19 cellular contexts compared by ENCODE assay signal in genomic region chr1:234647245-234647644, GRCh38. TPM values are rescaled to one million over a fixed set of nuclear protein-coding genes. Genes with fewer than 3 reads are reported as not detected.
A peak's percentile ranks its signal among the peaks of the same experiment; 100 is the strongest.
DNase-seq lines count a peak whose midpoint lies in the region; ATAC-seq and TF ChIP-seq lines count a peak whose summit lies in the region.
"Had no signal": no experiment of that assay in that cellular context is flagged by ENCODE, and none has a peak within 500 bp of the region (broad histone marks: within the 10 kb centered on the region; RNA-seq: fewer than 3 reads in every experiment).

No MANE protein-coding gene starts in this region.

- H3K27ac Mint-ChIP-seq in GM23338: no peak overlapping the region

- no peaks in the 10 kb centered on the region for H3F3A ChIP-seq in GM23338 (replicated peaks; ENCODE audit: low read depth)

- H3K4me2 ChIP-seq in GM23338: no peak overlapping the region

- no peak overlapping the region for H3K4me3 Mint-ChIP-seq in GM23338
- H3K4me3 Mint-ChIP-seq: nephron had no signal

- no peaks in the 10 kb centered on the region for H3K4me1 ChIP-seq in GM23338 (ENCODE audit: insufficient read depth)
- H3K4me1 ChIP-seq in colonic mucosa: peaks cover 6% of the 10 kb centered on the region
- H3K4me1 ChIP-seq: prostate gland, testis had no signal

- H3K9me2 ChIP-seq in GM23338 (ENCODE audit: insufficient read depth): 0 out of 2 replicates have a peak, but pooled peaks cover 4% of the 10 kb centered on the region

- no peaks in the 10 kb centered on the region for H3K79me2 ChIP-seq in GM23338 (replicated peaks; ENCODE audit: insufficient read depth)

- no peaks in the 10 kb centered on the region; the same call in 2 of the 3 replicates for H3K4me1 Mint-ChIP-seq in GM23338

- H3K36me3 ChIP-seq in GM23338 (ENCODE audit: insufficient read depth): peaks cover 3% of the 10 kb centered on the region; the same call in 1 of the 2 replicates
- H3K36me3 ChIP-seq in colonic mucosa: no peaks in the 10 kb centered on the region
- H3K36me3 ChIP-seq: heart right ventricle, prostate gland had no signal

- no peaks in the 10 kb centered on the region for H4K20me1 ChIP-seq in GM23338 (replicated peaks; ENCODE audit: insufficient read depth)

- H2AFZ ChIP-seq in GM23338: peak overlapping the region; percentile 47; the same call in 1 of the 2 replicates

- DNase-seq in GM23338 (ENCODE audit: low spot score) (no peak), NCI-H1417 treated with DMSO at 0.1 percent for 48 hours (lab: John Stamatoyannopoulos, UW) (peak; percentile 84), NCI-H526 treated with DMSO at 0.1 percent for 48 hours (lab: John Stamatoyannopoulos, UW) (peak; percentile 43), colonic mucosa (peak; percentile 16), NOMO-1 treated with dmso at 0.1 percent for 144 hours (lab: John Stamatoyannopoulos, UW; ENCODE audit: unreplicated experiment) (no peak)
- DNase-seq in stimulated activated CD4-positive, alpha-beta T cell treated with anti-CD3 and anti-CD28 coated beads, Interleukin-15, amount 100 ng/mL, for 24 hours: no peak
- DNase-seq in activated naive CD4-positive, alpha-beta T cell treated with anti-CD3 and anti-CD28 coated beads, Interleukin-2, amount 50 U/mL, for 16 hours: no peak
- DNase-seq: activated CD4-positive, alpha-beta T cell treated with anti-CD3 and anti-CD28 coated beads for 4 hours; activated effector memory CD4-positive, alpha-beta T cell treated with Interleukin-2 at 50 U/mL for 16 hours; Calu3; effector memory CD4-positive, alpha-beta T cell; GOT3; heart right ventricle; kidney; NCI-H1436; testis had no signal

- no peak overlapping the region for H3K27ac ChIP-seq in GM23338 (ENCODE audit: low read depth)
- H3K27ac ChIP-seq in colonic mucosa: no peak overlapping the region
- H3K27ac ChIP-seq: heart right ventricle, prostate gland, testis had no signal

- H3K27me3 ChIP-seq in GM23338 (ENCODE audit: insufficient read depth) (no peaks in the 10 kb centered on the region), colonic mucosa (no peaks in the 10 kb centered on the region)
- H3K27me3 ChIP-seq: heart right ventricle, testis had no signal

- H3K4me3 ChIP-seq in GM23338 (no peak overlapping the region), colonic mucosa (no peak overlapping the region)
- H3K4me3 ChIP-seq: heart right ventricle, prostate gland, testis had no signal

- peaks cover 2% of the 10 kb centered on the region for H3K27me3 Mint-ChIP-seq in GM23338 (ENCODE audit: insufficient read depth, low read depth, poor library complexity)

- no peaks in the 10 kb centered on the region for H3K36me3 Mint-ChIP-seq in GM23338 (ENCODE audit: low read depth)

- no peaks in the 10 kb centered on the region for H3K9me3 ChIP-seq in colonic mucosa
- H3K9me3 ChIP-seq: prostate gland, testis had no signal

- no peak for ATAC-seq in GM23338
- ATAC-seq in GM18907 (IDR thresholded peaks at IDR 0.05; ENCODE audit: unreplicated experiment): no peak
- ATAC-seq: heart right ventricle had no signal

- 0 out of 3 replicates have a peak, but pooled peaks cover 2% of the 10 kb centered on the region for H3K9me3 Mint-ChIP-seq in GM23338

- no peak overlapping the region for H3K9ac ChIP-seq in colonic mucosa (ENCODE audit: low read depth in 2 of 2, low read length in 2 of 2)

- intact Hi-C loops in colonic mucosa (cut with DNase I): no loop called here

- TF ChIP-seq CTCF in GM23338 (conservative IDR thresholded peaks at IDR 0.05; ENCODE audit: low read depth in 2 of 2): no peak
- TF ChIP-seq CTCF in colonic mucosa (IDR thresholded peaks at IDR 0.05): no peak

TF ChIP-seq in GM23338, 12 proteins besides CTCF, POLR2A, EP300 and RAD21 (continues in another document):
- TF ChIP-seq ETS1 (IDR thresholded peaks at IDR 0.05): no peak
- no peak for TF ChIP-seq EZH2 (IDR thresholded peaks at IDR 0.05; ENCODE audit: low read depth, unreplicated experiment)
- no peak for TF ChIP-seq NANOG (IDR thresholded peaks at IDR 0.05; ENCODE audit: borderline replicate concordance)
- no peak for TF ChIP-seq JUNB (IDR thresholded peaks at IDR 0.05; ENCODE audit: unreplicated experiment)
- no peak for TF ChIP-seq ZNF462 (CRISPR knock-in tag; IDR thresholded peaks at IDR 0.05)
- TF ChIP-seq ZNF331 (CRISPR knock-in tag; IDR thresholded peaks at IDR 0.05; ENCODE audit: low read depth): no peak
- no peak for TF ChIP-seq POLR2AphosphoS5 (IDR thresholded peaks at IDR 0.05; ENCODE audit: low read depth)
- TF ChIP-seq CREB1 (CRISPR knock-in tag; IDR thresholded peaks at IDR 0.05; ENCODE audit: low read depth): no peak
- TF ChIP-seq ZNF114 (CRISPR knock-in tag; IDR thresholded peaks at IDR 0.05): no peak
- TF ChIP-seq STAT1 (IDR thresholded peaks at IDR 0.05; ENCODE audit: unreplicated experiment): no peak
- TF ChIP-seq EZH2phosphoT487 (IDR thresholded peaks at IDR 0.05; ENCODE audit: unreplicated experiment): no peak

RNA-seq across cellular contexts. Expression of gene IRF2BP2, which starts 37.3 kb away (rescaled TPM):
- 62.4 and 62.9 TPM in 2 replicates for total RNA-seq in GM23338 (2014; rRNA removed; shearing (Covaris generic))
- 19.4 and 21.5 TPM in 2 replicates for polyA plus RNA-seq in GM23338 (2016; fragmentation: Nextera tagmentation; extraction: Ambion mirVana)
- total RNA-seq in colonic mucosa: 100 to 1,000 TPM; 157 to 164 TPM

Comparison
In these comparisons a context has a peak if more than half of its experiments do, and no peak if none do; other contexts are left out.
1. DNase-seq: peak in NCI-H1417 treated with DMSO at 0.1 percent for 48 hours (single experiment), NCI-H526 treated with DMSO at 0.1 percent for 48 hours (single experiment) and colonic mucosa (single experiment); none in GM23338 (single experiment), NOMO-1 treated with dmso at 0.1 percent for 144 hours (single experiment), stimulated activated CD4-positive, alpha-beta T cell treated with anti-CD3 and anti-CD28 coated beads, Interleukin-15, amount 100 ng/mL, for 24 hours (single experiment) and activated naive CD4-positive, alpha-beta T cell treated with anti-CD3 and anti-CD28 coated beads, Interleukin-2, amount 50 U/mL, for 16 hours (single experiment).